Comparison of ENCODE assay signal across 1 cellular context in the genomic region with DNA sequence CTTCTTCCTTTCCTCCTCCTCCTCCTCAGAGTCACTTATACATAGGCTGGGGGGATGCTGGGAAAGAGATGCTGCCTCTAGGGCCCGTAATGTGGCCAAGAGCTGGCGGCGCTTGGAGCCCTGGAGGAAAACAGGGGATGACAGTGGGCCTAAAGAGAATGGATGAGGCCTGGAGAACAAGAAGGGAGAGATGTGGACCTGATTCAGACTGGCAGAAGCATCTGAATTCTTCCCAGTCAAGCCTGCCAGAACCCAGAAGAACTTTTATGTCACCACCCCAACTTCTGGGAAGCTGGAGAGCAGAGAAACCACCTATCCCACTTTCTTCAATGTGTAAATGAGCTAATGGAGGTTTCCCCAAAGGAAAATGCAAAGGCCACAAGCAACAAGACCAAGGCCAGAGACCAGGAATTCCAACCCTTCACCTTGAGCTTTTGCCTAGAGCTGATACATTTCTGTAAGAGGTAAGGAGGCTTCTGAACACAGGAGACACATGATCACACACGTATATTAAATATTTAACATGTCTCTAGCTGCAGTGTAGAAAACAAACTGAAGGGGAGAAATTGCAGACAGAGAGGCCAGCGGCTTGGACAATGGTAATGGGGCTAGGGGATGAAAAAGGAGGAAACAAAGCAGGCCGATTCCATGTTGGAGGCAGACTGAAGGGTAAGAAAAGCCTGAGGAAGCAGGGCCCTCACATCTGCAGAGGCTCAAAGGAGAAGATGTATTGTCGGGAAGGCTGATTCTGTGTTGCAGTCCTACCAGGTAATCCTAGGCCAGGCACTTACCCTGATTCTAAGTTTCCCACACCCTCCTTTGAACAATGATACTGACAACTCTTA.
TF ChIP-seq lines count a peak whose summit lies in the region.

No MANE protein-coding gene starts in this region.

TF ChIP-seq in GM12878, 131 proteins besides CTCF, POLR2A, EP300 and RAD21:
- TF ChIP-seq POU2F2 (IDR thresholded peaks at IDR 0.05; ENCODE audit: borderline replicate concordance, low read depth, low read length) (no peak), RBBP5 (conservative IDR thresholded peaks at IDR 0.05) (no peak), WRNIP1 (IDR thresholded peaks at IDR 0.05; ENCODE audit: borderline replicate concordance, low read depth, low read length) (no peak), ESRRA (IDR thresholded peaks at IDR 0.05; ENCODE audit: low read length) (no peak), POLR2AphosphoS2 (IDR thresholded peaks at IDR 0.05; ENCODE audit: low read depth, low read length) (no peak), HDAC6 (IDR thresholded peaks at IDR 0.05; ENCODE audit: unreplicated experiment) (no peak), LARP7 (IDR thresholded peaks at IDR 0.05) (no peak), SRF (IDR thresholded peaks at IDR 0.05; ENCODE audit: low read depth in 2 of 2, low read length in 2 of 2) (no peak), MYC (IDR thresholded peaks at IDR 0.05; ENCODE audit: insufficient read depth, insufficient read length, insufficient replicate concordance, low read length, severe bottlenecking) (no peak), RELB (IDR thresholded peaks at IDR 0.05; ENCODE audit: low read depth) (no peak)
- TF ChIP-seq, protein P1, sequence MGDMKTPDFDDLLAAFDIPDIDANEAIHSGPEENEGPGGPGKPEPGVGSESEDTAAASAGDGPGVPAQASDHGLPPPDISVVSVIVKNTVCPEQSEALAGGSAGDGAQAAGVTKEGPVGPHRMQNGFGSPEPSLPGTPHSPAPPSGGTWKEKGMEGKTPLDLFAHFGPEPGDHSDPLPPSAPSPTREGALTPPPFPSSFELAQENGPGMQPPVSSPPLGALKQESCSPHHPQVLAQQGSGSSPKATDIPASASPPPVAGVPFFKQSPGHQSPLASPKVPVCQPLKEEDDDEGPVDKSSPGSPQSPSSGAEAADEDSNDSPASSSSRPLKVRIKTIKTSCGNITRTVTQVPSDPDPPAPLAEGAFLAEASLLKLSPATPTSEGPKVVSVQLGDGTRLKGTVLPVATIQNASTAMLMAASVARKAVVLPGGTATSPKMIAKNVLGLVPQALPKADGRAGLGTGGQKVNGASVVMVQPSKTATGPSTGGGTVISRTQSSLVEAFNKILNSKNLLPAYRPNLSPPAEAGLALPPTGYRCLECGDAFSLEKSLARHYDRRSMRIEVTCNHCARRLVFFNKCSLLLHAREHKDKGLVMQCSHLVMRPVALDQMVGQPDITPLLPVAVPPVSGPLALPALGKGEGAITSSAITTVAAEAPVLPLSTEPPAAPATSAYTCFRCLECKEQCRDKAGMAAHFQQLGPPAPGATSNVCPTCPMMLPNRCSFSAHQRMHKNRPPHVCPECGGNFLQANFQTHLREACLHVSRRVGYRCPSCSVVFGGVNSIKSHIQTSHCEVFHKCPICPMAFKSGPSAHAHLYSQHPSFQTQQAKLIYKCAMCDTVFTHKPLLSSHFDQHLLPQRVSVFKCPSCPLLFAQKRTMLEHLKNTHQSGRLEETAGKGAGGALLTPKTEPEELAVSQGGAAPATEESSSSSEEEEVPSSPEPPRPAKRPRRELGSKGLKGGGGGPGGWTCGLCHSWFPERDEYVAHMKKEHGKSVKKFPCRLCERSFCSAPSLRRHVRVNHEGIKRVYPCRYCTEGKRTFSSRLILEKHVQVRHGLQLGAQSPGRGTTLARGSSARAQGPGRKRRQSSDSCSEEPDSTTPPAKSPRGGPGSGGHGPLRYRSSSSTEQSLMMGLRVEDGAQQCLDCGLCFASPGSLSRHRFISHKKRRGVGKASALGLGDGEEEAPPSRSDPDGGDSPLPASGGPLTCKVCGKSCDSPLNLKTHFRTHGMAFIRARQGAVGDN (IDR thresholded peaks at IDR 0.05): no peak
